1 cellular context compared by ENCODE assay signal in genomic region chr1:107091418-107091817, GRCh38.
TF ChIP-seq lines count a peak whose summit lies in the region.

No MANE protein-coding gene starts in this region.

TF ChIP-seq in HepG2, 621 proteins besides CTCF, POLR2A, EP300 and RAD21 (continued from another document):
- TF ChIP-seq ZNF407 (CRISPR knock-in tag; IDR thresholded peaks at IDR 0.05; ENCODE audit: not compliant biosample characterization) (no peak), FOXO4 (CRISPR knock-in tag; conservative IDR thresholded peaks at IDR 0.05) (no peak)
